In genomic region chr1:147892731-147893214, GRCh38 we compare ENCODE assay signal across 9 cellular contexts. TPM values are rescaled to one million over a fixed set of nuclear protein-coding genes. Genes with fewer than 3 reads are reported as not detected.
DNase-seq lines count a peak whose midpoint lies in the region; ATAC-seq and TF ChIP-seq lines count a peak whose summit lies in the region.
"Had no signal": no experiment of that assay in that cellular context is flagged by ENCODE, and none has a peak within 500 bp of the region (broad histone marks: within the 10 kb centered on the region; RNA-seq: fewer than 3 reads in every experiment).

No MANE protein-coding gene starts in this region.

- no peak for TF ChIP-seq POLR2A in suprapubic skin (IDR thresholded peaks at IDR 0.05)

- H3K4me1 Mint-ChIP-seq in chondrocyte (ENCODE audit: low read depth) = peaks cover 8% of the 10 kb centered on the region
- H3K4me1 Mint-ChIP-seq: activated naive CD8-positive, alpha-beta T cell treated with anti-CD3 and anti-CD28 coated beads, Interleukin-2, amount 10 ng/mL, durations not matched to agents 7 days and 5 days had no signal

- no peaks in the 10 kb centered on the region for H3K9me3 ChIP-seq in suprapubic skin

- H3K27me3 ChIP-seq in suprapubic skin = no peaks in the 10 kb centered on the region

- TF ChIP-seq CTCF in chondrocyte (IDR thresholded peaks at IDR 0.05) (peak; percentile 96), suprapubic skin (IDR thresholded peaks at IDR 0.05) (peak; percentile 74 to 88)

- no peaks in the 10 kb centered on the region for H3K36me3 ChIP-seq in suprapubic skin

- no peak for TF ChIP-seq EP300 in suprapubic skin (IDR thresholded peaks at IDR 0.05)

- H3K4me3 ChIP-seq in suprapubic skin = no peak overlapping the region

- H3K4me3 Mint-ChIP-seq in chondrocyte (ENCODE audit: unreplicated experiment) = no peak overlapping the region
- H3K4me3 Mint-ChIP-seq: activated naive CD8-positive, alpha-beta T cell treated with anti-CD3 and anti-CD28 coated beads, Interleukin-2, amount 10 ng/mL, durations not matched to agents 7 days and 5 days had no signal

- no peaks in the 10 kb centered on the region for H3K27me3 Mint-ChIP-seq in chondrocyte (ENCODE audit: low read depth)

- WGBS in suprapubic skin = 4% methylated on average over 1 of the region's 1 CpG

- peaks cover 4% of the 10 kb centered on the region for H3K4me1 ChIP-seq in suprapubic skin

- no peaks in the 10 kb centered on the region for H3K36me3 Mint-ChIP-seq in chondrocyte (ENCODE audit: low read depth)
- H3K36me3 Mint-ChIP-seq: activated naive CD8-positive, alpha-beta T cell treated with anti-CD3 and anti-CD28 coated beads, Interleukin-2, amount 10 ng/mL, durations not matched to agents 7 days and 5 days had no signal

- ATAC-seq in left lobe of liver (peak; percentile 81), HG02970 (IDR thresholded peaks at IDR 0.05; ENCODE audit: low FRiP score, unreplicated experiment) (no peak)

- H3K9me3 Mint-ChIP-seq in chondrocyte (ENCODE audit: low read depth) = no peaks in the 10 kb centered on the region
- H3K9me3 Mint-ChIP-seq: activated naive CD8-positive, alpha-beta T cell treated with anti-CD3 and anti-CD28 coated beads, Interleukin-2, amount 10 ng/mL, durations not matched to agents 7 days and 5 days had no signal

- DNase-seq in NCI-H2081 (lab: John Stamatoyannopoulos, UW) (peak; percentile 47 to 52), NCI-H2081 treated with DMSO at 0.1 percent for 48 hours (lab: John Stamatoyannopoulos, UW) (no peak), KG1 (lab: John Stamatoyannopoulos, UW) (peak; percentile 1), RPMI8226 (peak; percentile 52), chondrocyte (ENCODE audit: low spot score) (no peak), left lobe of liver (ENCODE audit: low spot score) (no peak), suprapubic skin (ENCODE audit: low spot score in 2 of 2) (no peak)
- DNase-seq: activated naive CD8-positive, alpha-beta T cell treated with anti-CD3 and anti-CD28 coated beads, Interleukin-2, amount 10 ng/mL, durations not matched to agents 7 days and 5 days had no signal

- H3K27ac ChIP-seq in suprapubic skin = no peak overlapping the region

- H3K27ac Mint-ChIP-seq in chondrocyte (ENCODE audit: unreplicated experiment) = no peak overlapping the region
- H3K27ac Mint-ChIP-seq: activated naive CD8-positive, alpha-beta T cell treated with anti-CD3 and anti-CD28 coated beads, Interleukin-2, amount 10 ng/mL, durations not matched to agents 7 days and 5 days had no signal

RNA-seq across cellular contexts. Expression of gene GJA8, which starts 9.8 kb away (rescaled TPM):
- not detected in 3 replicates for total RNA-seq in chondrocyte
- not detected for total RNA-seq in left lobe of liver
- not detected for total RNA-seq in suprapubic skin
- total RNA-seq: activated naive CD8-positive, alpha-beta T cell treated with anti-CD3 and anti-CD28 coated beads, Interleukin-2, amount 10 ng/mL, durations not matched to agents 7 days and 5 days had no signal

RNA-seq across cellular contexts. Expression of gene GPR89B, which starts 35.4 kb away (rescaled TPM):
- total RNA-seq in chondrocyte (8.8 to 14.8 TPM (median 9.2 TPM) in 3 replicates), left lobe of liver (8.5 TPM), suprapubic skin (10 to 100 TPM; 11.5 to 23.1 (median 17.1) TPM)

Comparison
In these comparisons a context has a peak if more than half of its experiments do, and no peak if none do; other contexts are left out.
1. DNase-seq: peak in NCI-H2081 (2 of 2), KG1 (single experiment) and RPMI8226 (single experiment); none in NCI-H2081 treated with DMSO at 0.1 percent for 48 hours (single experiment), chondrocyte (single experiment), left lobe of liver (single experiment) and suprapubic skin (0 of 2).